15 cellular contexts compared by ENCODE assay signal in genomic region chr1:158145173-158145719, GRCh38. TPM values are rescaled to one million over a fixed set of nuclear protein-coding genes. Genes with fewer than 3 reads are reported as not detected.
A peak's percentile ranks its signal among the peaks of the same experiment; 100 is the strongest.
DNase-seq lines count a peak whose midpoint lies in the region; ATAC-seq and TF ChIP-seq lines count a peak whose summit lies in the region.
"Had no signal": no experiment of that assay in that cellular context is flagged by ENCODE, and none has a peak within 500 bp of the region (broad histone marks: within the 10 kb centered on the region; RNA-seq: fewer than 3 reads in every experiment).

No MANE protein-coding gene starts in this region.

- intact Hi-C loops in body of pancreas (cut with DNase I) (no loop called here), Right ventricle myocardium superior (cut with DNase I) (no loop called here)

- DNase-seq in HFFc6: peak; percentile 93
- peak; percentile 62 to 78 (median 70) for DNase-seq in body of pancreas
- DNase-seq in Right ventricle myocardium superior: peak; percentile 79
- DNase-seq in stromal cell of bone marrow (ENCODE audit: low read depth): peak; percentile 44
- no peak for DNase-seq in T-helper 9 cell
- no peak for DNase-seq in activated effector memory CD4-positive, alpha-beta T cell treated with anti-CD3 and anti-CD28 coated beads, Interleukin-2, amount 50 U/mL, for 16 hours
- no peak for DNase-seq in activated CD4-positive, CD25-positive, alpha-beta regulatory T cell treated with anti-CD3 and anti-CD28 coated beads, Interleukin-2, amount 50 U/mL, for 72 hours
- DNase-seq: activated T-cell treated with anti-CD3 and anti-CD28 coated beads, Interleukin-2, amount 50 U/mL, for 24 hours; effector CD4-positive, alpha-beta T cell; NCI-H526; stimulated activated naive CD8-positive, alpha-beta T cell treated with anti-CD3 and anti-CD28 coated beads, Interleukin-15, amount 100 ng/mL, for 72 hours had no signal

- H3K27me3 ChIP-seq in body of pancreas: no peaks in the 10 kb centered on the region

- no peaks in the 10 kb centered on the region for H3K36me3 ChIP-seq in body of pancreas (replicated peaks in 1 of 2; ENCODE audit: insufficient read depth in 1 of 2, low read depth in 2 of 2)

- no peak for TF ChIP-seq POLR2A in body of pancreas (IDR thresholded peaks at IDR 0.05)

- H3K9me3 Mint-ChIP-seq in HFFc6: no peaks in the 10 kb centered on the region
- H3K9me3 Mint-ChIP-seq: T-helper 1 cell treated with Interleukin-12 subunit alpha and Interleukin-12 subunit beta and Interleukin-4 antibody, amounts not matched to agents 30 μg/mL and 1 μg/mL, for 36 hours had no signal

- H3K4me3 Mint-ChIP-seq in HFFc6: peak overlapping the region; percentile 13; the same call in 1 of the 2 replicates
- H3K4me3 Mint-ChIP-seq: activated T-cell treated with anti-CD3 and anti-CD28 coated beads, Interleukin-2, amount 50 U/mL, for 24 hours; memory B cell; stimulated activated naive CD8-positive, alpha-beta T cell treated with anti-CD3 and anti-CD28 coated beads, Interleukin-15, amount 100 ng/mL, for 72 hours; T-helper 1 cell treated with Interleukin-12 subunit alpha and Interleukin-12 subunit beta and Interleukin-4 antibody, amounts not matched to agents 30 μg/mL and 1 μg/mL, for 36 hours had no signal

- H3K27ac ChIP-seq in body of pancreas: peak overlapping the region in 3 of 4 donors; percentile 7 to 52 (median 42)

- H3K4me3 ChIP-seq in body of pancreas: no peak overlapping the region
- H3K4me3 ChIP-seq: K562 had no signal

- H3K27me3 Mint-ChIP-seq in HFFc6 (ENCODE audit: insufficient read depth): peaks cover 5% of the 10 kb centered on the region
- H3K27me3 Mint-ChIP-seq: activated T-cell treated with anti-CD3 and anti-CD28 coated beads, Interleukin-2, amount 50 U/mL, for 24 hours; memory B cell; stimulated activated naive CD8-positive, alpha-beta T cell treated with anti-CD3 and anti-CD28 coated beads, Interleukin-15, amount 100 ng/mL, for 72 hours had no signal

- peaks cover 58% of the 10 kb centered on the region for H3K4me1 Mint-ChIP-seq in HFFc6 (ENCODE audit: low read depth)

- ATAC-seq in body of pancreas (peak; percentile 33), Right ventricle myocardium superior (ENCODE audit: poor library complexity) (peak; percentile 54), HG02840 (IDR thresholded peaks at IDR 0.05; ENCODE audit: low FRiP score, unreplicated experiment) (no peak)
- ATAC-seq: K562; stimulated activated naive CD8-positive, alpha-beta T cell treated with anti-CD3 and anti-CD28 coated beads, Interleukin-15, amount 100 ng/mL, for 72 hours had no signal

- no peaks in the 10 kb centered on the region; the same call in 1 of the 2 replicates for H3K36me3 Mint-ChIP-seq in HFFc6 (ENCODE audit: low read depth)

- TF ChIP-seq CTCF in HFFc6 (IDR thresholded peaks at IDR 0.05) (no peak), body of pancreas (IDR thresholded peaks at IDR 0.05) (no peak)

- peaks cover 25% of the 10 kb centered on the region for H3K4me1 ChIP-seq in body of pancreas

- H3K9me3 ChIP-seq in body of pancreas: no peaks in the 10 kb centered on the region

- peak overlapping the region; percentile 86 for H3K27ac Mint-ChIP-seq in HFFc6
- H3K27ac Mint-ChIP-seq: activated T-cell treated with anti-CD3 and anti-CD28 coated beads, Interleukin-2, amount 50 U/mL, for 24 hours; memory B cell; stimulated activated naive CD8-positive, alpha-beta T cell treated with anti-CD3 and anti-CD28 coated beads, Interleukin-15, amount 100 ng/mL, for 72 hours; T-helper 1 cell treated with Interleukin-12 subunit alpha and Interleukin-12 subunit beta and Interleukin-4 antibody, amounts not matched to agents 30 μg/mL and 1 μg/mL, for 36 hours had no signal

RNA-seq across cellular contexts. Expression of gene CD1D, which starts 35.4 kb away (rescaled TPM):
- not detected for total RNA-seq in HFFc6 (2021; fragmentation: NEBNext Ultra II Directional; extraction: Animal tissue kit (Norgen Biotek cat#: 25700))
- 1 to 10 TPM in 1 of 2 donors, under 1 TPM in 1; 0.33 to 1.8 TPM for total RNA-seq in body of pancreas
- total RNA-seq in Right ventricle myocardium superior: 1.2 TPM
- total RNA-seq: K562 had no signal

Comparison
In these comparisons a context has a peak if more than half of its experiments do, and no peak if none do; other contexts are left out.
1. DNase-seq: peak in HFFc6 (single experiment), body of pancreas (4 of 4), Right ventricle myocardium superior (single experiment) and stromal cell of bone marrow (single experiment); none in T-helper 9 cell (single experiment), activated effector memory CD4-positive, alpha-beta T cell treated with anti-CD3 and anti-CD28 coated beads, Interleukin-2, amount 50 U/mL, for 16 hours (single experiment) and activated CD4-positive, CD25-positive, alpha-beta regulatory T cell treated with anti-CD3 and anti-CD28 coated beads, Interleukin-2, amount 50 U/mL, for 72 hours (single experiment).